12 cellular contexts compared by ENCODE assay signal in the genomic region with DNA sequence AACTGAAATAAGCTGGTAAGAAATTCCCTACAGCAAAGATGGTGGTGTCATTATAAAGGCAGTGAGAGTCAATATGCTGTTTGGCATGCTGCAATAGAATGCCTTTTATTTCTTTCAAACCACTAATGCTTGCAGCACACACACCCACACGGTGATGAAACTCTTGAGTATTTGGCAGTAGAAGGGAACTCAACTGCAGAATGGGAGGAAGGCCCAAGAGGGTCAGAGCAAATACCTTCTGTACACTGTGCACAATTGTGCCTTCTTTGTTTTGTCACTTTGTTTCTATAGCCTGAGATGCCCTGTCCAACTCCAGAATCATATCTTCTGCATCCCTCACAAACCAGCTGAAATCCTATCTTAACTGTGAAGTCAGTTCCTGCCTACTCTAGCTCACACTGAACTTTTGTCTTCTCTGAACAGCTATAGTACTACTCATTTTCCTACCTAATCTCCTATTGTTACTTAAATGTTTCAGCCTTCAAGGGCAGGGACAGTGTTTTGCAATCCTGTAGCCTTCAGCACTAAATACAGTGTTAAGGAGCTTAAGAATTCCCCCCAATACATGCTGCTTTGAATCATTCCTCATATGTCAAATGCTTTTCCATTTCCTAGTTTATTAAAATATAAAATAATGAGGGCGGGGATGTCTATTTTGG. TPM values are rescaled to one million over a fixed set of nuclear protein-coding genes. Genes with fewer than 3 reads are reported as not detected.
DNase-seq lines count a peak whose midpoint lies in the region; ATAC-seq, FAIRE-seq and TF ChIP-seq lines count a peak whose summit lies in the region.
"Had no signal": no experiment of that assay in that cellular context is flagged by ENCODE, and none has a peak within 500 bp of the region (broad histone marks: within the 10 kb centered on the region; RNA-seq: fewer than 3 reads in every experiment).

No MANE protein-coding gene starts in this region.

- intact Hi-C loops in OCI-LY7 (cut with micrococcal nuclease; ENCODE audit: unreplicated experiment), result no loop called here

- H3K4me3 ChIP-seq in OCI-LY7 (ENCODE audit: low read depth, low read length, poor library complexity, severe bottlenecking) (no peak overlapping the region), fibroblast of pulmonary artery (replicated peaks; ENCODE audit: low read depth, low read length) (no peak overlapping the region), trophoblast cell (ENCODE audit: low read depth, low read length) (no peak overlapping the region)
- H3K4me3 ChIP-seq: dorsolateral prefrontal cortex, stomach had no signal

- H3K9me3 ChIP-seq in OCI-LY7 (ENCODE audit: low read length) (no peaks in the 10 kb centered on the region), trophoblast cell (ENCODE audit: insufficient read depth, low read depth, low read length) (no peaks in the 10 kb centered on the region)
- H3K9me3 ChIP-seq: stomach had no signal

- no peak for ATAC-seq in GM21526 (IDR thresholded peaks at IDR 0.05; ENCODE audit: low FRiP score, unreplicated experiment)

- no peak overlapping the region for H4K8ac ChIP-seq in trophoblast cell (ENCODE audit: low read depth, low read length)

- H2AFZ ChIP-seq in OCI-LY7 (ENCODE audit: low read length), result no peak overlapping the region
- no peak overlapping the region for H2AFZ ChIP-seq in trophoblast cell (ENCODE audit: insufficient read depth, low read length, poor library complexity)

- H3K4ac ChIP-seq in trophoblast cell (ENCODE audit: low read depth, low read length), result no peak overlapping the region

- no peak overlapping the region for H2BK5ac ChIP-seq in trophoblast cell (ENCODE audit: low read depth, low read length, poor library complexity)

- H2AK5ac ChIP-seq in trophoblast cell (ENCODE audit: low read length), result no peak overlapping the region

- no CpG with 5 or more reads among the region's 2 CpGs for WGBS in trophoblast cell (ENCODE audit: extremely low coverage, insufficient coverage, insufficient read length)

- POLR2A ChIA-PET in OCI-LY7 (lab: Charles Lee), result interaction anchor here (0.6 to 2.1 kb wide), 3 partner anchors 12 to 686 kb away, joined by 3 to 7 read pairs (median 3); no protein-coding TSS in a partner anchor

- H3K4me1 ChIP-seq in OCI-LY7 (ENCODE audit: insufficient read depth, low read length, poor library complexity, severe bottlenecking) (no peaks in the 10 kb centered on the region), trophoblast cell (ENCODE audit: control insufficient read depth in 1 of 2, insufficient read depth in 2 of 2, low read length in 2 of 2) (no peaks in the 10 kb centered on the region)
- H3K4me1 ChIP-seq: stomach had no signal

- DNase-seq in GF-D8 (lab: John Stamatoyannopoulos, UW), result peak; percentile 75
- DNase-seq in OCI-LY7 (ENCODE audit: low spot score), result no peak
- peak; percentile 92 for DNase-seq in fibroblast of pulmonary artery (ENCODE audit: low read depth)
- peak; percentile 37 to 47 for DNase-seq in trophoblast cell
- no peak for DNase-seq in NCI-H69 (lab: John Stamatoyannopoulos, UW)
- no peak for DNase-seq in NCI-H1694 (lab: John Stamatoyannopoulos, UW)
- DNase-seq in urothelium cell line (ENCODE audit: low spot score), result no peak
- DNase-seq: activated CD4-positive, alpha-beta T cell treated with anti-CD3 and anti-CD28 coated beads, Interleukin-2, amount 50 U/mL, for 48 hours; activated naive CD4-positive, alpha-beta T cell treated with Interleukin-2 at 50 U/mL for 16 hours; dorsolateral prefrontal cortex; stomach had no signal

- H3K36me3 ChIP-seq in OCI-LY7 (ENCODE audit: insufficient read depth, low read length), result peaks cover 98% of the 10 kb centered on the region
- H3K36me3 ChIP-seq in trophoblast cell (ENCODE audit: control insufficient read depth in 1 of 2, insufficient read depth in 2 of 2, low read length in 2 of 2), result peaks cover 32 to 56% of the 10 kb centered on the region in 2 experiments

- no peak overlapping the region for H2BK120ac ChIP-seq in trophoblast cell (ENCODE audit: insufficient read depth, low read length, poor library complexity)

- CTCF ChIA-PET in OCI-LY7 (lab: Charles Lee; ENCODE audit: unreplicated experiment), result interaction anchor here (1.1 kb wide), 1 partner anchor 19 kb away, joined by 4 read pairs; no protein-coding TSS in a partner anchor

- no peaks in the 10 kb centered on the region for H3K79me1 ChIP-seq in trophoblast cell (ENCODE audit: low read length)

- H4K91ac ChIP-seq in trophoblast cell (ENCODE audit: low read depth, low read length), result no peak overlapping the region

- no peaks in the 10 kb centered on the region for H3K27me3 ChIP-seq in trophoblast cell (ENCODE audit: insufficient read depth, low read length)
- H3K27me3 ChIP-seq: dorsolateral prefrontal cortex, stomach had no signal

- H3K79me2 ChIP-seq in OCI-LY7 (ENCODE audit: insufficient read depth, low read depth, low read length) (no peaks in the 10 kb centered on the region), trophoblast cell (ENCODE audit: control insufficient read depth, insufficient read depth, low read length, poor library complexity) (no peaks in the 10 kb centered on the region)

- H3K14ac ChIP-seq in trophoblast cell (ENCODE audit: low read length), result no peak overlapping the region

- H4K20me1 ChIP-seq in OCI-LY7 (ENCODE audit: insufficient read depth, low read length), result no peaks in the 10 kb centered on the region

- no peak overlapping the region for H3K9ac ChIP-seq in trophoblast cell (ENCODE audit: low read length)

- no peak overlapping the region for H4K12ac ChIP-seq in trophoblast cell (ENCODE audit: low read depth, low read length)

- TSS peak; percentile 27 for BruUV-seq in OCI-LY7 (replicated peaks; lab: Mats Ljungman, UMichigan)

- no peak overlapping the region for H3K18ac ChIP-seq in trophoblast cell (ENCODE audit: low read length)

- no peaks in the 10 kb centered on the region for H3K9me2 ChIP-seq in OCI-LY7 (ENCODE audit: insufficient read depth, low read length)

- no peak overlapping the region for H3K27ac ChIP-seq in OCI-LY7 (ENCODE audit: low read depth, low read length, poor library complexity, severe bottlenecking)
- no peak overlapping the region for H3K27ac ChIP-seq in trophoblast cell (ENCODE audit: low read depth, low read length)
- H3K27ac ChIP-seq: stomach had no signal

- H2BK12ac ChIP-seq in trophoblast cell (ENCODE audit: low read length), result no peak overlapping the region

- TF ChIP-seq CTCF in OCI-LY7 (conservative IDR thresholded peaks at IDR 0.05; ENCODE audit: low read length), result no peak
- TF ChIP-seq CTCF in fibroblast of pulmonary artery (IDR thresholded peaks at IDR 0.05; ENCODE audit: low read length, missing control alignments), result no peak

- no peak for FAIRE-seq in urothelium cell line (lab: Jason Lieb, UNC)

- no peak overlapping the region for H3K23ac ChIP-seq in trophoblast cell (ENCODE audit: low read length)

- no peak overlapping the region for H3K4me2 ChIP-seq in OCI-LY7 (ENCODE audit: low read length)
- H3K4me2 ChIP-seq in trophoblast cell (ENCODE audit: low read length), result no peak overlapping the region

RNA-seq across cellular contexts. Expression of a gene that starts 22.2 kb away (rescaled TPM):
- total RNA-seq in OCI-LY7 (2014; rRNA removed; shearing (Covaris generic)), result 74.4 and 95.7 TPM in 2 replicates
- total RNA-seq in OCI-LY7 (2022), result 74.8 and 90.3 TPM in 2 replicates
- polyA plus RNA-seq in trophoblast cell (2013), result 91.9 and 93.6 TPM in 2 replicates

RNA-seq across cellular contexts. Expression of a gene that starts 22.7 kb away (rescaled TPM):
- total RNA-seq in OCI-LY7 (2014; rRNA removed; shearing (Covaris generic)), result 1.1 and 1.4 TPM in 2 replicates
- 2.0 and 2.2 TPM in 2 replicates for total RNA-seq in OCI-LY7 (2022)
- 12.9 and 13.5 TPM in 2 replicates for polyA plus RNA-seq in trophoblast cell (2013)

RNA-seq across cellular contexts. Expression of a gene that starts 30.1 kb away (rescaled TPM):
- 28.7 and 31.0 TPM in 2 replicates for total RNA-seq in OCI-LY7 (2014; rRNA removed; shearing (Covaris generic))
- 35.8 and 38.4 TPM in 2 replicates for total RNA-seq in OCI-LY7 (2022)
- polyA plus RNA-seq in trophoblast cell (2013), result 33.1 and 33.5 TPM in 2 replicates

RNA-seq across cellular contexts. Expression of a gene that starts 30.3 kb away (rescaled TPM):
- 46.8 and 59.6 TPM in 2 replicates for total RNA-seq in OCI-LY7 (2014; rRNA removed; shearing (Covaris generic))
- 54.8 and 56.2 TPM in 2 replicates for total RNA-seq in OCI-LY7 (2022)
- polyA plus RNA-seq in trophoblast cell (2013), result 46.4 and 49.2 TPM in 2 replicates

RNA-seq across cellular contexts. Expression of a gene that starts 50.1 kb away (rescaled TPM):
- 243 and 289 TPM in 2 replicates for total RNA-seq in OCI-LY7 (2014; rRNA removed; shearing (Covaris generic))
- total RNA-seq in OCI-LY7 (2022), result 286 and 467 TPM in 2 replicates
- 324 and 327 TPM in 2 replicates for polyA plus RNA-seq in trophoblast cell (2013)

Comparison
In these comparisons a context has a peak if more than half of its experiments do, and no peak if none do; other contexts are left out.
1. DNase-seq: peak in GF-D8 (single experiment), fibroblast of pulmonary artery (single experiment) and trophoblast cell (2 of 2); none in OCI-LY7 (single experiment), NCI-H69 (single experiment), NCI-H1694 (single experiment) and urothelium cell line (single experiment).